7 cellular contexts compared by ENCODE assay signal in the genomic region with DNA sequence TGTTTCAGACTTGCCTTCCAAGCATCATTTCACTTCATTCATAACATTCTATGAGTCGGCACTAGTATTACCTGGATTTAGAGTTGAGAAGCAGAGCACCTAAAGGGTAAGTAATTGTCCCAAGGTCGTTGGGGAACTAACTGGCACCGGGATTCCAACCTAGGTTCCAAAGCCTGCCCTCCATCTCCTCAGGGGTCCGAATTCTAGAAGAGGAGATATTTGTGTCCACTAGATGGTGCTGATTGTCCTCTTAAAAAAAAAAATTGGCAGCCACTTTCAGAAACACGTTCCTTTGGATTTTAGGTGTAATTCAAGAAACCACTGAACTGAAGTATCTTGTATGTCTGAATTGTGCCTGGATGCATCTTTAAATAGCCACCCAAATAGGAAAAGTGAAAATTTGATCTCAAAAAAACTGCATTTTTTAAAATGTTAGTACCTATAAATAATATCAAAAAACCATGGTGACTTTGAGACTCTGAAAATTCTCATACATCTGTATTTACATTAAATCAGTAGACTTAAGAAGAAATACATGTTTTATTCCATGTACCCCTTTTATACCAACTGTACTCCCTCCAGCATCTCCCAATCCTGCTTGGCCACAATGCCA. TPM values are rescaled to one million over a fixed set of nuclear protein-coding genes. Genes with fewer than 3 reads are reported as not detected.
DNase-seq lines count a peak whose midpoint lies in the region; ATAC-seq and TF ChIP-seq lines count a peak whose summit lies in the region.

No MANE protein-coding gene starts in this region.

- TF ChIP-seq CTCF in PC-9 (conservative IDR thresholded peaks at IDR 0.05) (peak; percentile 68), endodermal cell (conservative IDR thresholded peaks at IDR 0.05) (peak; percentile 83), neural crest cell (conservative IDR thresholded peaks at IDR 0.05) (peak; percentile 77)

- H3K4me3 Mint-ChIP-seq in endodermal cell (no peak overlapping the region), neural crest cell (peak overlapping the region; percentile 89)
- H3K4me3 Mint-ChIP-seq in activated T-cell treated with anti-CD3 and anti-CD28 coated beads, Interleukin-2, amount 50 U/mL, for 4 hours, result no peak overlapping the region

- H3K4me1 ChIP-seq in PC-9 (replicated peaks; ENCODE audit: insufficient read depth), result peaks cover 13% of the 10 kb centered on the region
- H3K4me1 ChIP-seq in endodermal cell (ENCODE audit: control insufficient read depth, insufficient read depth, low read length), result no peaks in the 10 kb centered on the region

- H3K79me2 ChIP-seq in PC-9 (ENCODE audit: low read depth), result peaks cover 13% of the 10 kb centered on the region; the same call in 1 of the 2 replicates

- H3K36me3 ChIP-seq in PC-9 (ENCODE audit: low read depth) (no peaks in the 10 kb centered on the region), endodermal cell (ENCODE audit: control insufficient read depth, insufficient read depth, low read length) (no peaks in the 10 kb centered on the region)

- no peaks in the 10 kb centered on the region for H3K36me3 Mint-ChIP-seq in endodermal cell (ENCODE audit: low read depth)
- peaks cover 4% of the 10 kb centered on the region for H3K36me3 Mint-ChIP-seq in neural crest cell (ENCODE audit: low read depth)
- H3K36me3 Mint-ChIP-seq in activated T-cell treated with anti-CD3 and anti-CD28 coated beads, Interleukin-2, amount 50 U/mL, for 4 hours (ENCODE audit: insufficient read depth), result peaks cover 2% of the 10 kb centered on the region

- H3F3A ChIP-seq in PC-9 (ENCODE audit: insufficient read depth, low read depth), result peaks cover 4% of the 10 kb centered on the region; the same call in 1 of the 2 replicates

- no peak overlapping the region for H3K27ac ChIP-seq in PC-9
- H3K27ac ChIP-seq in endodermal cell (ENCODE audit: low read depth, low read length), result no peak overlapping the region

- intact Hi-C loops in PC-9 (cut with micrococcal nuclease; ENCODE audit: unreplicated experiment), result loop anchor here (1.0 to 10.0 kb wide), 4 partner anchors 88 to 1082 kb away; partner anchors contain the start of gene BUB1B

- POLR2A ChIA-PET in PC-9 (lab: Charles Lee; ENCODE audit: unreplicated experiment), result no interaction called here

- CTCF ChIA-PET in PC-9 (lab: Charles Lee), result interaction anchor here (0.6 to 0.7 kb wide), 2 partner anchors 7 to 290 kb away, joined by 3 to 10 read pairs; no protein-coding TSS in a partner anchor

- H3K27me3 Mint-ChIP-seq in endodermal cell (ENCODE audit: insufficient read depth), result no peaks in the 10 kb centered on the region
- no peaks in the 10 kb centered on the region for H3K27me3 Mint-ChIP-seq in neural crest cell (ENCODE audit: low read depth)
- no peaks in the 10 kb centered on the region for H3K27me3 Mint-ChIP-seq in activated T-cell treated with anti-CD3 and anti-CD28 coated beads, Interleukin-2, amount 50 U/mL, for 4 hours (ENCODE audit: low read depth)

- in situ Hi-C loops in G401 (cut with HindIII; ENCODE audit: low sequenced_read_pairs), result no loop called here

- H3K4me1 Mint-ChIP-seq in endodermal cell, result peaks cover 64% of the 10 kb centered on the region
- H3K4me1 Mint-ChIP-seq in neural crest cell, result peaks cover 50% of the 10 kb centered on the region
- H3K4me1 Mint-ChIP-seq in activated T-cell treated with anti-CD3 and anti-CD28 coated beads, Interleukin-2, amount 50 U/mL, for 4 hours (ENCODE audit: low read depth), result peaks cover 54% of the 10 kb centered on the region

- H2AFZ ChIP-seq in PC-9, result no peak overlapping the region

- H3K9me2 ChIP-seq in PC-9 (ENCODE audit: insufficient read depth), result no peaks in the 10 kb centered on the region

- H3K9me3 Mint-ChIP-seq in endodermal cell (no peaks in the 10 kb centered on the region), neural crest cell (peaks cover under 1% of the 10 kb centered on the region)
- H3K9me3 Mint-ChIP-seq in activated T-cell treated with anti-CD3 and anti-CD28 coated beads, Interleukin-2, amount 50 U/mL, for 4 hours, result no peaks in the 10 kb centered on the region

- H3K9me3 ChIP-seq in PC-9 (ENCODE audit: insufficient read depth, low read depth) (no peaks in the 10 kb centered on the region), endodermal cell (ENCODE audit: control insufficient read depth, low read length) (no peaks in the 10 kb centered on the region)

- BruUV-seq in PC-9 (replicated peaks; lab: Mats Ljungman, UMichigan), result no TSS peak

- no peak overlapping the region for H3K4me3 ChIP-seq in PC-9
- H3K4me3 ChIP-seq in endodermal cell (ENCODE audit: low read length), result no peak overlapping the region

- WGBS in endodermal cell (ENCODE audit: insufficient coverage in 1 of 2, insufficient read length in 1 of 2), 2 experiments, result 16 to 17% methylated on average over 4 to 5 of the region's 5 CpGs

- H4K20me1 ChIP-seq in PC-9 (ENCODE audit: insufficient read depth), result no peaks in the 10 kb centered on the region

- H3K27ac Mint-ChIP-seq in endodermal cell (no peak overlapping the region), neural crest cell (ENCODE audit: unreplicated experiment) (no peak overlapping the region)

- peak; percentile 86 for DNase-seq in G401 (ENCODE audit: low spot score)
- peak; percentile 72 for DNase-seq in LHCN-M2 (ENCODE audit: low read depth)
- no peak for DNase-seq in PC-9
- no peak for DNase-seq in endodermal cell
- no peak for DNase-seq in neural crest cell (ENCODE audit: low read depth, low spot score)
- DNase-seq in T-helper 9 cell, result no peak
- no peak for DNase-seq in activated T-cell treated with anti-CD3 and anti-CD28 coated beads, Interleukin-2, amount 50 U/mL, for 4 hours

- H3K4me2 ChIP-seq in PC-9, result no peak overlapping the region

- H3K27me3 ChIP-seq in PC-9 (ENCODE audit: insufficient read depth, low read depth) (no peaks in the 10 kb centered on the region), endodermal cell (ENCODE audit: control insufficient read depth, insufficient read depth, low read length, poor library complexity, severe bottlenecking) (no peaks in the 10 kb centered on the region)

- ATAC-seq in activated T-cell treated with anti-CD3 and anti-CD28 coated beads, Interleukin-2, amount 50 U/mL, for 4 hours, result no peak

- no peak overlapping the region for H3K9ac ChIP-seq in endodermal cell (ENCODE audit: extremely low read depth, low read length, poor library complexity, severe bottlenecking)

RNA-seq across cellular contexts. Expression of gene FSIP1, which starts 3.9 kb away (rescaled TPM):
- total RNA-seq in G401 (2014; rRNA removed; shearing (Covaris generic)), result 0.41 and 0.92 TPM in 2 replicates
- total RNA-seq in LHCN-M2 (2014; rRNA removed) (0.38 and 1.1 TPM in 2 replicates), PC-9 (2021) (0.63 and 1.2 TPM in 2 replicates), endodermal cell (1 to 10 TPM in 1 of 2 donors, under 1 TPM in 1; 0.77 to 1.7 TPM), neural crest cell (6.8 and 8.1 TPM in 2 replicates)
- 1.5 TPM for polyA plus RNA-seq in LHCN-M2 (2012)
- polyA plus RNA-seq in endodermal cell (2013, experiment 1 of 2), result 2.6 TPM
- 2.2 TPM for polyA plus RNA-seq in endodermal cell (2013, experiment 2 of 2)
- under 1 TPM; 0.22 to 0.69 (median 0.38) TPM for total RNA-seq in activated T-cell treated with anti-CD3 and anti-CD28 coated beads, Interleukin-2, amount 50 U/mL, for 4 hours

Comparison
In these comparisons a context has a peak if more than half of its experiments do, and no peak if none do; other contexts are left out.
1. DNase-seq: peak in G401 (single experiment) and LHCN-M2 (single experiment); none in PC-9 (0 of 2), endodermal cell (single experiment), neural crest cell (single experiment), T-helper 9 cell (single experiment) and activated T-cell treated with anti-CD3 and anti-CD28 coated beads, Interleukin-2, amount 50 U/mL, for 4 hours (single experiment).
2. Peak in every context shown above with its lines, with median percentiles within 50 percentile points of each other: CTCF ChIP-seq.